8 cellular contexts compared by ENCODE assay signal in genomic region chr6:90478789-90479602, GRCh38.
DNase-seq lines count a peak whose midpoint lies in the region; ATAC-seq and TF ChIP-seq lines count a peak whose summit lies in the region.

No MANE protein-coding gene starts in this region.

- H3K27ac Mint-ChIP-seq in activated naive CD4-positive, alpha-beta T cell treated with anti-CD3 and anti-CD28 coated beads, Interleukin-2, amount 50 U/mL, for 72 hours: peak overlapping the region; percentile 44 to 68
- H3K27ac Mint-ChIP-seq in glutamatergic neuron (ENCODE audit: unreplicated experiment): peak overlapping the region; percentile 93

- H3K27me3 ChIP-seq in aorta (ENCODE audit: control insufficient read depth in 1 of 2, insufficient read depth in 2 of 2, low read length in 1 of 2): no peaks in the 10 kb centered on the region

- no peaks in the 10 kb centered on the region for H3K36me3 ChIP-seq in aorta (ENCODE audit: control insufficient read depth in 1 of 2, insufficient read depth in 2 of 2, low read length in 1 of 2)

- intact Hi-C loops in posterior vena cava (cut with DNase I) (loop anchor here (2.0 to 10.0 kb wide), 3 partner anchors 504 to 538 kb away; no protein-coding TSS in a partner anchor), aorta (cut with DNase I) (loop anchor here (2.0 to 10.0 kb wide), 6 partner anchors 87 to 538 kb away; partner anchors contain the start of gene BACH2 (in 1 of the 2))

- in situ Hi-C loops in GM13976 (cut with MboI; ENCODE audit: low sequenced_read_pairs, unreplicated experiment): loop anchor here (5.0 to 10.0 kb wide), 2 partner anchors 194 to 537 kb away; no protein-coding TSS in a partner anchor

- H3K4me3 Mint-ChIP-seq in glutamatergic neuron (ENCODE audit: unreplicated experiment): peak overlapping the region; percentile 65

- 35 to 39% methylated on average over 15 of the region's 15 CpGs for WGBS in aorta, 2 donors

- no peak overlapping the region for H3K4me3 ChIP-seq in aorta (ENCODE audit: low read length in 2 of 2)

- DNase-seq in GM13976 (ENCODE audit: low spot score): peak; percentile 49
- peak; percentile 76 to 94 (median 93) for DNase-seq in NCI-H1417 (lab: John Stamatoyannopoulos, UW)
- DNase-seq in SKM-1 (lab: John Stamatoyannopoulos, UW; ENCODE audit: unreplicated experiment): peak; percentile 84
- DNase-seq in activated naive CD4-positive, alpha-beta T cell treated with anti-CD3 and anti-CD28 coated beads, Interleukin-2, amount 50 U/mL, for 72 hours (ENCODE audit: low spot score in 2 of 2): peak; percentile 84 to 86
- peak; percentile 81 for DNase-seq in glutamatergic neuron
- DNase-seq in posterior vena cava (ENCODE audit: low spot score): peak; percentile 95
- peak; percentile 91 to 93 for DNase-seq in aorta

- peak; percentile 80 for TF ChIP-seq CTCF in GM13976 (IDR thresholded peaks at IDR 0.05; ENCODE audit: borderline replicate concordance, control extremely low read depth, extremely low read depth, insufficient read depth, missing control alignments)
- TF ChIP-seq CTCF in glutamatergic neuron (IDR thresholded peaks at IDR 0.05; ENCODE audit: partially characterized antibody, unreplicated experiment): peak; percentile 91

- H3K4me1 Mint-ChIP-seq in glutamatergic neuron (ENCODE audit: low read depth, unreplicated experiment): peaks cover 17% of the 10 kb centered on the region

- no peaks in the 10 kb centered on the region for H3K27me3 Mint-ChIP-seq in glutamatergic neuron (ENCODE audit: unreplicated experiment)

- no peak overlapping the region for H3K27ac ChIP-seq in aorta (ENCODE audit: low read depth in 1 of 2, low read length in 2 of 2)

- H3K4me1 ChIP-seq in aorta (ENCODE audit: control insufficient read depth in 1 of 2, insufficient read depth in 2 of 2, low read length in 2 of 2): no peaks in the 10 kb centered on the region

- H3K9me3 ChIP-seq in aorta (ENCODE audit: control insufficient read depth, low read length): no peaks in the 10 kb centered on the region

- peaks cover 0 to 25% of the 10 kb centered on the region in 2 donors for H3K36me3 Mint-ChIP-seq in activated naive CD4-positive, alpha-beta T cell treated with anti-CD3 and anti-CD28 coated beads, Interleukin-2, amount 50 U/mL, for 72 hours
- H3K36me3 Mint-ChIP-seq in glutamatergic neuron (ENCODE audit: unreplicated experiment): no peaks in the 10 kb centered on the region

- ATAC-seq in HG02852 (IDR thresholded peaks at IDR 0.05; ENCODE audit: unreplicated experiment) (peak; percentile 85), aorta (ENCODE audit: low FRiP score) (peak; percentile 97)
- ATAC-seq in activated naive CD4-positive, alpha-beta T cell treated with anti-CD3 and anti-CD28 coated beads, Interleukin-2, amount 50 U/mL, for 72 hours: peak; percentile 95 to 98

- peaks cover 0 to 14% of the 10 kb centered on the region in 2 donors for H3K9me3 Mint-ChIP-seq in activated naive CD4-positive, alpha-beta T cell treated with anti-CD3 and anti-CD28 coated beads, Interleukin-2, amount 50 U/mL, for 72 hours
- H3K9me3 Mint-ChIP-seq in glutamatergic neuron (ENCODE audit: unreplicated experiment): peaks cover 2% of the 10 kb centered on the region
